Comparison of ENCODE assay signal across 8 cellular contexts in genomic region chr10:43076876-43077420, GRCh38. TPM values are rescaled to one million over a fixed set of nuclear protein-coding genes. Genes with fewer than 3 reads are reported as not detected.
DNase-seq lines count a peak whose midpoint lies in the region; ATAC-seq, FAIRE-seq and TF ChIP-seq lines count a peak whose summit lies in the region.

RET (plus strand) TSS chr10:43077069; CDS start chr10:43077259, 190 bp downstream.

- BruUV-seq in OCI-LY7 (replicated peaks; lab: Mats Ljungman, UMichigan), result no TSS peak

- H3K4me3 Mint-ChIP-seq in T-helper 2 cell treated with Interferon-gamma antibody and Interleukin-4, amounts not matched to agents 5 μg/mL and 100 μg/mL, for 36 hours, result peak within 1 kb of the TSS; percentile 66

- CTCF ChIA-PET in OCI-LY7 (lab: Charles Lee; ENCODE audit: unreplicated experiment), result no interaction called here

- H3K4me3 ChIP-seq in pancreas, result peak within 1 kb of the TSS; percentile 17 to 46 (median 28)
- H3K4me3 ChIP-seq in OCI-LY7 (ENCODE audit: low read depth, low read length, poor library complexity, severe bottlenecking), result no peak within 1 kb of the TSS

- no peak within 1 kb of the TSS for H3K27ac ChIP-seq in pancreas
- no peak within 1 kb of the TSS for H3K27ac ChIP-seq in OCI-LY7 (ENCODE audit: low read depth, low read length, poor library complexity, severe bottlenecking)

- H4K20me1 ChIP-seq in OCI-LY7 (ENCODE audit: insufficient read depth, low read length), result no peaks in the 10 kb centered on the region

- peaks cover 4% of the 10 kb centered on the region for H3K4me1 Mint-ChIP-seq in T-helper 2 cell treated with Interferon-gamma antibody and Interleukin-4, amounts not matched to agents 5 μg/mL and 100 μg/mL, for 36 hours (ENCODE audit: low read depth)

- no peak within 1 kb of the TSS for H3K27ac Mint-ChIP-seq in T-helper 2 cell treated with Interferon-gamma antibody and Interleukin-4, amounts not matched to agents 5 μg/mL and 100 μg/mL, for 36 hours

- H3K4me1 ChIP-seq in pancreas, result peaks cover 0 to 2% (median 0%) of the 10 kb centered on the region in 3 donors
- H3K4me1 ChIP-seq in OCI-LY7 (ENCODE audit: insufficient read depth, low read length, poor library complexity, severe bottlenecking), result no peaks in the 10 kb centered on the region

- no peak within 1 kb of the TSS for H3K4me2 ChIP-seq in OCI-LY7 (ENCODE audit: low read length)

- H3K27me3 ChIP-seq in pancreas, result no peaks in the 10 kb centered on the region

- TF ChIP-seq CTCF in pancreas (IDR thresholded peaks at IDR 0.05), result no peak
- TF ChIP-seq CTCF in OCI-LY7 (conservative IDR thresholded peaks at IDR 0.05; ENCODE audit: low read length), result no peak

- no peaks in the 10 kb centered on the region for H3K9me3 Mint-ChIP-seq in T-helper 2 cell treated with Interferon-gamma antibody and Interleukin-4, amounts not matched to agents 5 μg/mL and 100 μg/mL, for 36 hours

- H3K27me3 Mint-ChIP-seq in T-helper 2 cell treated with Interferon-gamma antibody and Interleukin-4, amounts not matched to agents 5 μg/mL and 100 μg/mL, for 36 hours (ENCODE audit: low read depth), result peaks cover 37% of the 10 kb centered on the region

- ATAC-seq in pancreas (peak; percentile 55 to 82 (median 70)), GM19351 (IDR thresholded peaks at IDR 0.05; ENCODE audit: unreplicated experiment) (no peak), GM21526 (IDR thresholded peaks at IDR 0.05; ENCODE audit: low FRiP score, unreplicated experiment) (no peak)

- no peaks in the 10 kb centered on the region for H3K36me3 Mint-ChIP-seq in T-helper 2 cell treated with Interferon-gamma antibody and Interleukin-4, amounts not matched to agents 5 μg/mL and 100 μg/mL, for 36 hours (ENCODE audit: low read depth)

- no peak within 1 kb of the TSS for H2AFZ ChIP-seq in OCI-LY7 (ENCODE audit: low read length)

- 0 to 1% methylated on average over 33 to 78 of the region's 78 CpGs for WGBS in pancreas, 2 donors

- POLR2A ChIA-PET in OCI-LY7 (lab: Charles Lee), result no interaction called here

- intact Hi-C loops in pancreas (cut with DNase I), result no loop called here
- intact Hi-C loops in OCI-LY7 (cut with micrococcal nuclease; ENCODE audit: unreplicated experiment), result no loop called here

- FAIRE-seq in frontal cortex (lab: Jason Lieb, UNC) (no peak), pancreas (lab: Jason Lieb, UNC) (no peak)

- H3K36me3 ChIP-seq in pancreas (no peaks in the 10 kb centered on the region), OCI-LY7 (ENCODE audit: insufficient read depth, low read length) (no peaks in the 10 kb centered on the region)

- no peaks in the 10 kb centered on the region for H3K9me2 ChIP-seq in OCI-LY7 (ENCODE audit: insufficient read depth, low read length)

- H3K9me3 ChIP-seq in pancreas (no peaks in the 10 kb centered on the region), OCI-LY7 (ENCODE audit: low read length) (no peaks in the 10 kb centered on the region)

- no peaks in the 10 kb centered on the region for H3K79me2 ChIP-seq in OCI-LY7 (ENCODE audit: insufficient read depth, low read depth, low read length)

- DNase-seq in activated CD4-positive, alpha-beta T cell treated with anti-CD3 and anti-CD28 coated beads for 24 hours (ENCODE audit: low read depth in 2 of 2), result peak; percentile 7 to 35
- DNase-seq in activated CD4-positive, alpha-beta T cell treated with anti-CD3 and anti-CD28 coated beads for 4 hours, result no peak
- peak; percentile 23 for DNase-seq in T-helper 2 cell treated with Interferon-gamma antibody and Interleukin-4, amounts not matched to agents 5 μg/mL and 100 μg/mL, for 36 hours (ENCODE audit: low spot score)
- peak; percentile 66 to 73 for DNase-seq in frontal cortex (ENCODE audit: low spot score in 2 of 2)
- DNase-seq in pancreas, result peak in 5 of 6 donors; percentile 26 to 70 (median 49)
- DNase-seq in OCI-LY7 (ENCODE audit: low spot score), result no peak

RNA-seq across cellular contexts. Expression of gene RET, which starts in this region (rescaled TPM):
- 1.6 TPM for total RNA-seq in frontal cortex
- total RNA-seq in pancreas, result 1 to 10 TPM in 2 of 6 donors, under 1 TPM in 4; 0.32 to 4.4 (median 0.71) TPM
- polyA plus RNA-seq in pancreas, result 1 to 10 TPM in 1 of 2 donors, under 1 TPM in 1; 0.87 to 1.1 TPM
- 0.05 TPM in 1 of 2 replicates, not detected in the other for total RNA-seq in OCI-LY7 (2014; rRNA removed; shearing (Covaris generic))
- total RNA-seq in OCI-LY7 (2022), result 0.06 TPM in 1 of 2 replicates, not detected in the other

Comparison
In these comparisons a context has a peak if more than half of its experiments do, and no peak if none do; other contexts are left out.
1. DNase-seq: peak in activated CD4-positive, alpha-beta T cell treated with anti-CD3 and anti-CD28 coated beads for 24 hours (2 of 2), T-helper 2 cell treated with Interferon-gamma antibody and Interleukin-4, amounts not matched to agents 5 μg/mL and 100 μg/mL, for 36 hours (single experiment), frontal cortex (2 of 2) and pancreas (5 of 6); none in activated CD4-positive, alpha-beta T cell treated with anti-CD3 and anti-CD28 coated beads for 4 hours (0 of 2) and OCI-LY7 (single experiment).
2. ATAC-seq: peak in pancreas (4 of 4); none in GM19351 (single experiment) and GM21526 (single experiment).